Comparison of ENCODE assay signal across 19 cellular contexts in the genomic region with DNA sequence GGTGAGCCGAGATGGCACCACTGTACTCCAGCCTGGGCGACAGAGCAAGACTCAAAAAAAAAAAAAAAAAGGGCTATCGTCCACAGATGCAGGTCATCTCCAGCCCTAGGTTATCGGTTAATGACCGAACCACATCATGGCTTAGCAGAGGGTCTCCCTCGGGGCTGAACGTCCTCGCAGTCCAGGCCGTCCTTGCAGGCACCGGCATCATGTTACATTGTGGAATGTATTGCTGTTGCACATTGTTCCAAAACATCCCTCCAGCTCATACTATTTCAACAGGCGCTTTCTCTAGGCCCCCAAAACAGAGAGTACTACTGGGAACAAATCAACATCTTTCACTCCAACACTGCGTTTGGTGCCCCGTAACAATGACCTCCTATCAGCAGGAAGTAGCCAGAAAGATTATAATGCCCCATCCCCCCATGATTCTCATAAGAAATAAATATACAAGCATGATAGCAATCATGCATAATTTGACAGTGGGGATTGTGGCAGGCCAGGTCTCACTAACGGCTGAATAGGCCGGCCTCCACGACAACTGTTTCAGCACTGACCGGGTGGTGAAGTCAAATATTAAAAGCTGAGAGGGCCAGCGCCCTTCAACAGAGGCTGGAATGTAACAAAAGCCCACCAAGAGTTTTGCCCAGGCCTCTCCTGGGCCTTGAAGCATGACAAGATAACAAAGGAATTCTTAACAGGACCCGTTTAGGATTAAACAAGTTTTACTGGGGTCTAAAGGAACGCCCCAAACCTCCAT. TPM values are rescaled to one million over a fixed set of nuclear protein-coding genes. Genes with fewer than 3 reads are reported as not detected.
A peak's percentile ranks its signal among the peaks of the same experiment; 100 is the strongest.
DNase-seq lines count a peak whose midpoint lies in the region; ATAC-seq and TF ChIP-seq lines count a peak whose summit lies in the region.
"Had no signal": no experiment of that assay in that cellular context is flagged by ENCODE, and none has a peak within 500 bp of the region (broad histone marks: within the 10 kb centered on the region; RNA-seq: fewer than 3 reads in every experiment).

No MANE protein-coding gene starts in this region.

- no peak overlapping the region for H3K9ac ChIP-seq in endodermal cell (ENCODE audit: extremely low read depth, low read length, poor library complexity, severe bottlenecking)
- no peak overlapping the region for H3K9ac ChIP-seq in smooth muscle cell (ENCODE audit: low read depth)

- H3K4me3 Mint-ChIP-seq in endodermal cell, result no peak overlapping the region
- no peak overlapping the region for H3K4me3 Mint-ChIP-seq in mesothelial cell of epicardium
- H3K4me3 Mint-ChIP-seq in stimulated activated memory B cell treated with anti-CD40 and anti-IgM and Interleukin-4, amounts not matched to agents 10 μg/mL and 1 μg/mL and 100 μg/mL, for 72 hours, result no peak overlapping the region

- no peaks in the 10 kb centered on the region for H3K36me3 ChIP-seq in endodermal cell (ENCODE audit: control insufficient read depth, insufficient read depth, low read length)
- H3K36me3 ChIP-seq in smooth muscle cell (ENCODE audit: low read depth), result peaks cover 2% of the 10 kb centered on the region
- H3K36me3 ChIP-seq: SJSA1 had no signal

- no peak overlapping the region for H2AFZ ChIP-seq in smooth muscle cell (ENCODE audit: low read depth)

- H3K79me2 ChIP-seq in smooth muscle cell (ENCODE audit: low read depth), result no peaks in the 10 kb centered on the region

- peaks cover 65% of the 10 kb centered on the region for H4K20me1 ChIP-seq in smooth muscle cell (ENCODE audit: low read depth)

- ATAC-seq in HG03520 (IDR thresholded peaks at IDR 0.05; ENCODE audit: unreplicated experiment) (no peak), HG02623 (IDR thresholded peaks at IDR 0.05; ENCODE audit: unreplicated experiment) (no peak), HG03354 (IDR thresholded peaks at IDR 0.05; ENCODE audit: poor library complexity, severe bottlenecking, unreplicated experiment) (no peak)
- no peak for ATAC-seq in stimulated activated memory B cell treated with anti-CD40 and anti-IgM and Interleukin-4, amounts not matched to agents 10 μg/mL and 1 μg/mL and 100 μg/mL, for 72 hours
- ATAC-seq: HCT116 had no signal

- TF ChIP-seq CTCF in endodermal cell (conservative IDR thresholded peaks at IDR 0.05) (no peak), mesothelial cell of epicardium (IDR thresholded peaks at IDR 0.05; ENCODE audit: unreplicated experiment) (no peak), smooth muscle cell (IDR thresholded peaks at IDR 0.05; ENCODE audit: borderline replicate concordance, insufficient read depth, poor library complexity, severe bottlenecking) (no peak)

- H3K36me3 Mint-ChIP-seq in endodermal cell (ENCODE audit: low read depth) (no peaks in the 10 kb centered on the region), mesothelial cell of epicardium (no peaks in the 10 kb centered on the region)
- no peaks in the 10 kb centered on the region for H3K36me3 Mint-ChIP-seq in stimulated activated memory B cell treated with anti-CD40 and anti-IgM and Interleukin-4, amounts not matched to agents 10 μg/mL and 1 μg/mL and 100 μg/mL, for 72 hours

- 74 to 86% methylated on average over 11 to 20 of the region's 20 CpGs for WGBS in endodermal cell (ENCODE audit: insufficient coverage in 1 of 2, insufficient read length in 1 of 2), 2 experiments
- 52% methylated on average over 19 of the region's 20 CpGs for WGBS in smooth muscle cell (ENCODE audit: low lambda C conversion rate)

- H3K4me1 Mint-ChIP-seq in endodermal cell (peaks cover 7% of the 10 kb centered on the region), mesothelial cell of epicardium (peaks cover 27% of the 10 kb centered on the region)
- no peaks in the 10 kb centered on the region for H3K4me1 Mint-ChIP-seq in stimulated activated memory B cell treated with anti-CD40 and anti-IgM and Interleukin-4, amounts not matched to agents 10 μg/mL and 1 μg/mL and 100 μg/mL, for 72 hours

- H3K4me1 ChIP-seq in endodermal cell (ENCODE audit: control insufficient read depth, insufficient read depth, low read length), result no peaks in the 10 kb centered on the region
- H3K4me1 ChIP-seq in smooth muscle cell (ENCODE audit: low read depth), result peaks cover 10% of the 10 kb centered on the region
- H3K4me1 ChIP-seq: SJSA1 had no signal

- H3K27me3 Mint-ChIP-seq in endodermal cell (ENCODE audit: insufficient read depth), result no peaks in the 10 kb centered on the region
- peaks cover 4% of the 10 kb centered on the region for H3K27me3 Mint-ChIP-seq in mesothelial cell of epicardium (ENCODE audit: low read depth)
- H3K27me3 Mint-ChIP-seq in stimulated activated memory B cell treated with anti-CD40 and anti-IgM and Interleukin-4, amounts not matched to agents 10 μg/mL and 1 μg/mL and 100 μg/mL, for 72 hours, result peaks cover 22% of the 10 kb centered on the region

- H3K4me3 ChIP-seq in endodermal cell (ENCODE audit: low read length) (no peak overlapping the region), smooth muscle cell (no peak overlapping the region)
- H3K4me3 ChIP-seq: SJSA1 had no signal

- H3K27me3 ChIP-seq in endodermal cell (ENCODE audit: control insufficient read depth, insufficient read depth, low read length, poor library complexity, severe bottlenecking) (no peaks in the 10 kb centered on the region), smooth muscle cell (ENCODE audit: low read depth) (no peaks in the 10 kb centered on the region)

- H3K9me3 Mint-ChIP-seq in endodermal cell, result peaks cover 1% of the 10 kb centered on the region
- peaks cover 4% of the 10 kb centered on the region for H3K9me3 Mint-ChIP-seq in mesothelial cell of epicardium
- H3K9me3 Mint-ChIP-seq in stimulated activated memory B cell treated with anti-CD40 and anti-IgM and Interleukin-4, amounts not matched to agents 10 μg/mL and 1 μg/mL and 100 μg/mL, for 72 hours, result no peaks in the 10 kb centered on the region

- peak overlapping the region; percentile 50 for H3K27ac ChIP-seq in endodermal cell (ENCODE audit: low read depth, low read length)
- peak overlapping the region; percentile 19 for H3K27ac ChIP-seq in smooth muscle cell (ENCODE audit: low read depth)
- H3K27ac ChIP-seq: RWPE1, SJSA1 had no signal

- H3K4me2 ChIP-seq in smooth muscle cell, result no peak overlapping the region

- no peaks in the 10 kb centered on the region for H3K9me3 ChIP-seq in endodermal cell (ENCODE audit: control insufficient read depth, low read length)
- H3K9me3 ChIP-seq in smooth muscle cell (replicated peaks; ENCODE audit: low read depth), result no peaks in the 10 kb centered on the region
- H3K9me3 ChIP-seq: SJSA1 had no signal

- DNase-seq in LHCN-M2 (ENCODE audit: low read depth), result peak; percentile 11
- no peak for DNase-seq in endodermal cell
- no peak for DNase-seq in mesothelial cell of epicardium (ENCODE audit: low spot score in 2 of 2, unreplicated experiment in 2 of 2)
- DNase-seq in smooth muscle cell (lab: John Stamatoyannopoulos, UW; ENCODE audit: unreplicated experiment), result no peak
- DNase-seq: DMS 273 treated with DMSO at 0.1 percent for 48 hours, IMR-90, MV-4-11, NCI-H1436, NCI-H2081 treated with DMSO at 0.1 percent for 48 hours, NCI-H226, NCI-H526 treated with DMSO at 0.1 percent for 48 hours had no signal

- H3F3A ChIP-seq in smooth muscle cell (ENCODE audit: low read depth), result peaks cover 6% of the 10 kb centered on the region

- H3K27ac Mint-ChIP-seq in endodermal cell, result peak overlapping the region; percentile 17
- peak overlapping the region; percentile 91 for H3K27ac Mint-ChIP-seq in mesothelial cell of epicardium
- H3K27ac Mint-ChIP-seq in stimulated activated memory B cell treated with anti-CD40 and anti-IgM and Interleukin-4, amounts not matched to agents 10 μg/mL and 1 μg/mL and 100 μg/mL, for 72 hours, result no peak overlapping the region

RNA-seq across cellular contexts. Expression of a gene that starts 1.1 kb away (rescaled TPM):
- not detected in 2 replicates for total RNA-seq in LHCN-M2 (2014; rRNA removed)
- not detected for polyA plus RNA-seq in LHCN-M2 (2012)
- total RNA-seq in endodermal cell, result 10 to 100 TPM in 1 of 2 donors, under 1 TPM in 1; 0.46 to 10.7 TPM
- polyA plus RNA-seq in endodermal cell (2013, experiment 1 of 2), result not detected
- polyA plus RNA-seq in endodermal cell (2013, experiment 2 of 2), result not detected
- total RNA-seq in mesothelial cell of epicardium, result 0.97 to 1.7 TPM (median 1.4 TPM) in 3 replicates
- 15.6 and 22.0 TPM in 2 replicates for total RNA-seq in smooth muscle cell
- polyA plus RNA-seq in smooth muscle cell, result 20.8 and 45.2 TPM in 2 replicates
- total RNA-seq: HT-29, IMR-90, SJSA1 had no signal
- polyA plus RNA-seq: IMR-90 had no signal

RNA-seq across cellular contexts. Expression of a gene that starts 22.6 kb away (rescaled TPM):
- total RNA-seq in LHCN-M2 (2014; rRNA removed) (not detected in 2 replicates), endodermal cell (under 1 TPM in 1 of 2 donors, not detected in 1; 0.60 TPM), mesothelial cell of epicardium (not detected in 3 replicates), smooth muscle cell (not detected in 2 replicates)
- polyA plus RNA-seq in LHCN-M2 (2012), result not detected
- not detected for polyA plus RNA-seq in endodermal cell (2013, experiment 1 of 2)
- not detected for polyA plus RNA-seq in endodermal cell (2013, experiment 2 of 2)
- not detected in 2 replicates for polyA plus RNA-seq in smooth muscle cell
- total RNA-seq: HT-29, IMR-90, SJSA1 had no signal
- polyA plus RNA-seq: IMR-90 had no signal

RNA-seq across cellular contexts. Expression of a gene that starts 37.3 kb away (rescaled TPM):
- not detected in 2 replicates for total RNA-seq in LHCN-M2 (2014; rRNA removed)
- polyA plus RNA-seq in LHCN-M2 (2012), result not detected
- total RNA-seq in endodermal cell, result not detected
- polyA plus RNA-seq in endodermal cell (2013, experiment 1 of 2), result not detected
- polyA plus RNA-seq in endodermal cell (2013, experiment 2 of 2), result not detected
- total RNA-seq in mesothelial cell of epicardium, result not detected in 3 replicates
- not detected in 2 replicates for total RNA-seq in smooth muscle cell
- polyA plus RNA-seq in smooth muscle cell, result not detected in 2 replicates
- total RNA-seq: HT-29, IMR-90, SJSA1 had no signal
- polyA plus RNA-seq: IMR-90 had no signal

RNA-seq across cellular contexts. Expression of a gene that starts 40.0 kb away (rescaled TPM):
- total RNA-seq in LHCN-M2 (2014; rRNA removed) (not detected in 2 replicates), endodermal cell (under 1 TPM in 1 of 2 donors, not detected in 1; 0.15 TPM), mesothelial cell of epicardium (0.09 TPM in 2 of 3 replicates, not detected in the other), smooth muscle cell (not detected in 2 replicates)
- polyA plus RNA-seq in LHCN-M2 (2012), result not detected
- polyA plus RNA-seq in endodermal cell (2013, experiment 1 of 2), result 0.11 TPM
- 0.04 TPM for polyA plus RNA-seq in endodermal cell (2013, experiment 2 of 2)
- 0.30 TPM in 1 of 2 replicates, not detected in the other for polyA plus RNA-seq in smooth muscle cell
- total RNA-seq: HT-29, IMR-90, SJSA1 had no signal
- polyA plus RNA-seq: IMR-90 had no signal
